In genomic region chr7:79451580-79451979, GRCh38 we compare ENCODE assay signal across 9 cellular contexts. TPM values are rescaled to one million over a fixed set of nuclear protein-coding genes. Genes with fewer than 3 reads are reported as not detected.
DNase-seq lines count a peak whose midpoint lies in the region; ATAC-seq, FAIRE-seq and TF ChIP-seq lines count a peak whose summit lies in the region.
"Had no signal": no experiment of that assay in that cellular context is flagged by ENCODE, and none has a peak within 500 bp of the region (broad histone marks: within the 10 kb centered on the region; RNA-seq: fewer than 3 reads in every experiment).

No MANE protein-coding gene starts in this region.

- 0 out of 2 replicates have a peak, but pooled peaks cover 6% of the 10 kb centered on the region for H3K4me1 ChIP-seq in HUES6 (ENCODE audit: control insufficient read depth, insufficient read depth, low read length)
- peaks cover 26% of the 10 kb centered on the region for H3K4me1 ChIP-seq in keratinocyte (ENCODE audit: control insufficient read depth, extremely low read depth, insufficient read depth, low read length)
- H3K4me1 ChIP-seq in stomach = peaks cover 4 to 47% (median 34%) of the 10 kb centered on the region in 4 donors

- H3K27ac Mint-ChIP-seq in activated CD4-positive, alpha-beta memory T cell treated with anti-CD3 and anti-CD28 coated beads, Interleukin-2, amount 10 ng/mL, durations not matched to agents 7 days and 5 days = no peak overlapping the region

- in situ Hi-C loops in astrocyte of the spinal cord (cut with HindIII; ENCODE audit: low sequenced_read_pairs) = no loop called here

- POLR2A ChIA-PET in activated CD4-positive, alpha-beta memory T cell treated with anti-CD3 and anti-CD28 coated beads, Interleukin-2, amount 10 ng/mL, durations not matched to agents 7 days and 5 days (lab: Charles Lee) = no interaction called here

- H3K4me3 ChIP-seq in HUES6 (ENCODE audit: low read depth, low read length) (peak overlapping the region; percentile 79), astrocyte of the spinal cord (ENCODE audit: low read depth, low read length) (peak overlapping the region; percentile 72), keratinocyte (ENCODE audit: control insufficient read depth in 2 of 3, extremely low read depth in 1 of 3, insufficient read depth in 2 of 3, low read depth in 1 of 3, low read length in 3 of 3) (peak overlapping the region; percentile 42 to 81 (median 74)), stomach (peak overlapping the region; percentile 62 to 69 (median 66))
- H3K4me3 ChIP-seq: GM12878 had no signal

- no peaks in the 10 kb centered on the region for H4K20me1 ChIP-seq in keratinocyte (ENCODE audit: control insufficient read depth, extremely low read depth, insufficient read depth, low read length)

- no peaks in the 10 kb centered on the region for H3K9me3 ChIP-seq in HUES6 (ENCODE audit: control insufficient read depth, insufficient read depth, low read depth, low read length)
- no peaks in the 10 kb centered on the region for H3K9me3 ChIP-seq in keratinocyte (ENCODE audit: control insufficient read depth, low read depth, low read length)
- H3K9me3 ChIP-seq in stomach = no peaks in the 10 kb centered on the region

- CTCF ChIA-PET in activated CD4-positive, alpha-beta memory T cell treated with anti-CD3 and anti-CD28 coated beads, Interleukin-2, amount 10 ng/mL, durations not matched to agents 7 days and 5 days (lab: Charles Lee) = no interaction called here

- TF ChIP-seq EP300 in stomach (IDR thresholded peaks at IDR 0.05) = no peak

- H3K4me3 Mint-ChIP-seq in activated CD4-positive, alpha-beta memory T cell treated with anti-CD3 and anti-CD28 coated beads, Interleukin-2, amount 10 ng/mL, durations not matched to agents 7 days and 5 days = no peak overlapping the region

- intact Hi-C loops in stomach (cut with DNase I; ENCODE audit: low total_unique reads) = no loop called here

- no peaks in the 10 kb centered on the region for H3K9me1 ChIP-seq in keratinocyte (ENCODE audit: control insufficient read depth, extremely low read depth, insufficient read depth, low read length)

- H3K27me3 ChIP-seq in HUES6 (ENCODE audit: control insufficient read depth, insufficient read depth, low read length) (peaks cover 68% of the 10 kb centered on the region), keratinocyte (ENCODE audit: control insufficient read depth, extremely low read depth, insufficient read depth, low read length) (peaks cover 31% of the 10 kb centered on the region), stomach (peaks cover 0 to 33% (median 12%) of the 10 kb centered on the region in 3 donors)

- no peaks in the 10 kb centered on the region for H3K9me3 Mint-ChIP-seq in activated CD4-positive, alpha-beta memory T cell treated with anti-CD3 and anti-CD28 coated beads, Interleukin-2, amount 10 ng/mL, durations not matched to agents 7 days and 5 days

- H3K4me1 Mint-ChIP-seq in activated CD4-positive, alpha-beta memory T cell treated with anti-CD3 and anti-CD28 coated beads, Interleukin-2, amount 10 ng/mL, durations not matched to agents 7 days and 5 days = no peaks in the 10 kb centered on the region

- no peak overlapping the region for H3K27ac ChIP-seq in HUES6 (ENCODE audit: low read depth, low read length)
- H3K27ac ChIP-seq in keratinocyte (ENCODE audit: control insufficient read depth, insufficient read depth, low read length) = peak overlapping the region; percentile 80
- H3K27ac ChIP-seq in stomach = peak overlapping the region in 4 of 5 donors; percentile 88 to 95 (median 91)

- no peaks in the 10 kb centered on the region for H3K36me3 Mint-ChIP-seq in activated CD4-positive, alpha-beta memory T cell treated with anti-CD3 and anti-CD28 coated beads, Interleukin-2, amount 10 ng/mL, durations not matched to agents 7 days and 5 days (ENCODE audit: low read depth)

- H3K79me2 ChIP-seq in keratinocyte (ENCODE audit: control insufficient read depth, insufficient read depth, low read length) = no peaks in the 10 kb centered on the region

- H2AFZ ChIP-seq in keratinocyte (ENCODE audit: control insufficient read depth, low read length) = peak overlapping the region; percentile 88

- dilution Hi-C loops in keratinocyte (cut with MboI; ENCODE audit: extremely low pct_ligation_motif_present, low sequenced_read_pairs) = no loop called here

- FAIRE-seq in keratinocyte (lab: Jason Lieb, UNC) = peak; percentile 86
- FAIRE-seq: GM12878 had no signal

- 15 to 27% (median 17%) methylated on average over 8 of the region's 8 CpGs for WGBS in stomach, 5 donors

- TF ChIP-seq POLR2A in stomach (IDR thresholded peaks at IDR 0.05) = no peak

- TF ChIP-seq CTCF in astrocyte of the spinal cord (IDR thresholded peaks at IDR 0.05; ENCODE audit: low read depth, low read length) = no peak
- no peak for TF ChIP-seq CTCF in keratinocyte (optimal IDR thresholded peaks at IDR 0.05 in 1 of 3, IDR thresholded peaks at IDR 0.05 in 1 of 3, conservative IDR thresholded peaks at IDR 0.05 in 1 of 3; ENCODE audit: extremely low read depth in 1 of 3, insufficient read depth in 2 of 3, low read length in 3 of 3)
- no peak for TF ChIP-seq CTCF in stomach (IDR thresholded peaks at IDR 0.05)

- peak overlapping the region; percentile 94 for H3K4me2 ChIP-seq in keratinocyte (ENCODE audit: control insufficient read depth, extremely low read depth, insufficient read depth, low read depth, low read length)

- no peaks in the 10 kb centered on the region for H3K36me3 ChIP-seq in HUES6 (ENCODE audit: control insufficient read depth, insufficient read depth, low read length)
- no peaks in the 10 kb centered on the region for H3K36me3 ChIP-seq in keratinocyte (ENCODE audit: control insufficient read depth in 2 of 2, extremely low read depth in 1 of 2, insufficient read depth in 2 of 2, low read length in 2 of 2)
- H3K36me3 ChIP-seq in stomach = no peaks in the 10 kb centered on the region

- no peak for DNase-seq in astrocyte of the spinal cord (ENCODE audit: low read depth, low spot score)
- DNase-seq in keratinocyte (ENCODE audit: low read depth, low spot score) = peak; percentile 32
- DNase-seq in stomach = no peak
- DNase-seq in cerebellum (ENCODE audit: low spot score) = no peak
- DNase-seq in activated CD4-positive, alpha-beta memory T cell treated with anti-CD3 and anti-CD28 coated beads, Interleukin-2, amount 10 ng/mL, durations not matched to agents 7 days and 5 days = no peak
- DNase-seq in NCI-H774 (lab: John Stamatoyannopoulos, UW) = no peak

- H3K9ac ChIP-seq in HUES6 (ENCODE audit: low read length) = no peak overlapping the region
- H3K9ac ChIP-seq in keratinocyte (ENCODE audit: control insufficient read depth, extremely low read depth, insufficient read depth, low read length) = peak overlapping the region; percentile 82

- peaks cover 35% of the 10 kb centered on the region for H3K27me3 Mint-ChIP-seq in activated CD4-positive, alpha-beta memory T cell treated with anti-CD3 and anti-CD28 coated beads, Interleukin-2, amount 10 ng/mL, durations not matched to agents 7 days and 5 days

- ATAC-seq in GM21825 (IDR thresholded peaks at IDR 0.05; ENCODE audit: unreplicated experiment) = no peak
- ATAC-seq: GM12878 had no signal

RNA-seq across cellular contexts. Expression of gene MAGI2, which starts 1.9 kb away (rescaled TPM):
- polyA plus RNA-seq in keratinocyte (0.05 to 0.10 TPM (median 0.07 TPM) in 3 replicates), stomach (1 to 10 TPM in 2 of 3 donors, under 1 TPM in 1; 0.92 to 1.4 (median 1.4) TPM)
- polyA plus RNA-seq in keratinocyte (2011; ENCODE audit: low read depth) = 0.85 TPM
- polyA plus RNA-seq in keratinocyte (2011; cell fraction: cytosol; rRNA removed) = 0.03 and 0.05 TPM in 2 replicates
- 0.19 and 0.64 TPM in 2 replicates for polyA plus RNA-seq in keratinocyte (2011; cell fraction: nucleus; rRNA removed)
- 0.06 and 0.47 TPM in 2 replicates for polyA plus RNA-seq in keratinocyte (2012; ENCODE audit: low replicate concordance)
- polyA minus RNA-seq in keratinocyte = 0.10 to 0.51 TPM (median 0.36 TPM) in 3 replicates
- not detected for polyA minus RNA-seq in keratinocyte (2011; cell fraction: cytosol; rRNA and poly(A)+ RNA removed)
- 1.2 and 3.1 TPM in 2 replicates for polyA minus RNA-seq in keratinocyte (2011; cell fraction: nucleus; rRNA and poly(A)+ RNA removed)
- total RNA-seq in stomach (10 to 100 TPM in 3 of 5 donors, 1 to 10 TPM in 2; 4.5 to 53.9 (median 11.1) TPM), cerebellum (101 TPM)
- total RNA-seq in activated CD4-positive, alpha-beta memory T cell treated with anti-CD3 and anti-CD28 coated beads, Interleukin-2, amount 10 ng/mL, durations not matched to agents 7 days and 5 days = under 1 TPM; 0.08 to 0.13 TPM

Comparison
In these comparisons a context has a peak if more than half of its experiments do, and no peak if none do; other contexts are left out.
1. RNA of gene MAGI2, which starts 1.9 kb away (total RNA-seq): 101 TPM in cerebellum (single experiment) and 4.5 to 53.9 TPM in stomach; 0.08 to 0.13 TPM in activated CD4-positive, alpha-beta memory T cell treated with anti-CD3 and anti-CD28 coated beads, Interleukin-2, amount 10 ng/mL, durations not matched to agents 7 days and 5 days; every median in the first group is over 4 times any median in the second.
2. Peak in every context shown above with its lines, with median percentiles within 50 percentile points of each other: H3K4me3 ChIP-seq.